In genomic region chr17:44556114-44556853, GRCh38 we compare ENCODE assay signal across 8 cellular contexts. TPM values are rescaled to one million over a fixed set of nuclear protein-coding genes. Genes with fewer than 3 reads are reported as not detected.
DNase-seq lines count a peak whose midpoint lies in the region; ATAC-seq and TF ChIP-seq lines count a peak whose summit lies in the region.

No MANE protein-coding gene starts in this region.

- peak; percentile 40 for ATAC-seq in activated naive CD8-positive, alpha-beta T cell treated with anti-CD3 and anti-CD28 coated beads, Interleukin-2, amount 10 ng/mL, durations not matched to agents 7 days and 5 days (ENCODE audit: low read depth)
- peak; percentile 44 to 81 (median 66) for ATAC-seq in heart left ventricle
- no peak for ATAC-seq in GM19324 (IDR thresholded peaks at IDR 0.05; ENCODE audit: low FRiP score, unreplicated experiment)

- intact Hi-C loops in heart left ventricle (cut with DNase I): loop anchor here in 1 of 10 donors (5.0 kb wide), 1 partner anchor 76 kb away; no protein-coding TSS in a partner anchor
- intact Hi-C loops in ovary (cut with DNase I): loop anchor here in 1 of 4 donors (5.0 kb wide), 1 partner anchor 54 kb away; the partner anchor contains the start of gene GPATCH8

- no peaks in the 10 kb centered on the region for H3K27me3 ChIP-seq in AG04450 (ENCODE audit: control insufficient read depth, insufficient read depth, low read length)
- peaks cover 0 to 13% (median 0%) of the 10 kb centered on the region in 9 donors for H3K27me3 ChIP-seq in heart left ventricle
- H3K27me3 ChIP-seq in ovary: no peaks in the 10 kb centered on the region

- 1 to 2% (median 2%) methylated on average over 28 of the region's 28 CpGs for WGBS in heart left ventricle, 4 donors
- WGBS in ovary, 3 donors: 0 to 1% (median 0%) methylated on average over 28 of the region's 28 CpGs

- H3K4me3 ChIP-seq in AG04450 (ENCODE audit: low read depth, low read length) (peak overlapping the region; percentile 74), GM12875 (ENCODE audit: low read depth, low read length) (peak overlapping the region; percentile 66), heart left ventricle (peak overlapping the region; percentile 41 to 77 (median 64)), ovary (peak overlapping the region; percentile 52)

- peak overlapping the region; percentile 79 for H3K4me3 Mint-ChIP-seq in activated naive CD8-positive, alpha-beta T cell treated with anti-CD3 and anti-CD28 coated beads, Interleukin-2, amount 10 ng/mL, durations not matched to agents 7 days and 5 days

- H3K36me3 ChIP-seq in heart left ventricle: no peaks in the 10 kb centered on the region
- no peaks in the 10 kb centered on the region for H3K36me3 ChIP-seq in ovary

- TF ChIP-seq POLR2A in heart left ventricle (IDR thresholded peaks at IDR 0.05) (no peak), ovary (IDR thresholded peaks at IDR 0.05) (no peak)

- DNase-seq in AG04450 (ENCODE audit: low read depth, low spot score) (no peak), NCI-H226 (peak; percentile 21), heart left ventricle (peak in 4 of 5 donors; percentile 32 to 49 (median 44)), ovary (peak; percentile 31 to 48 (median 45)), NCI-H2107 treated with DMSO at 0.1 percent for 48 hours (lab: John Stamatoyannopoulos, UW; ENCODE audit: unreplicated experiment) (no peak)
- DNase-seq in activated naive CD8-positive, alpha-beta T cell treated with anti-CD3 and anti-CD28 coated beads, Interleukin-2, amount 10 ng/mL, durations not matched to agents 7 days and 5 days: peak; percentile 36

- H3K27me3 Mint-ChIP-seq in activated naive CD8-positive, alpha-beta T cell treated with anti-CD3 and anti-CD28 coated beads, Interleukin-2, amount 10 ng/mL, durations not matched to agents 7 days and 5 days: peaks cover 69% of the 10 kb centered on the region

- H3K9me3 ChIP-seq in AG04450 (ENCODE audit: control insufficient read depth, insufficient read depth, low read length) (peaks cover 12% of the 10 kb centered on the region; the same call in 1 of the 2 replicates), heart left ventricle (no peaks in the 10 kb centered on the region), ovary (no peaks in the 10 kb centered on the region)

- POLR2A ChIA-PET in AG04450 (lab: Yijun Ruan, JAX): interaction anchor here (0.5 to 4.8 kb wide), 15 partner anchors 11 to 455 kb away, joined by 3 to 143 read pairs (median 4); partner anchors contain the start of genes DBF4B and GPATCH8
- POLR2A ChIA-PET in activated naive CD8-positive, alpha-beta T cell treated with anti-CD3 and anti-CD28 coated beads, Interleukin-2, amount 10 ng/mL, durations not matched to agents 7 days and 5 days (lab: Charles Lee): interaction anchor here (0.7 kb wide), 1 partner anchor 464 kb away, joined by 3 read pairs; no protein-coding TSS in a partner anchor

- H3K36me3 Mint-ChIP-seq in activated naive CD8-positive, alpha-beta T cell treated with anti-CD3 and anti-CD28 coated beads, Interleukin-2, amount 10 ng/mL, durations not matched to agents 7 days and 5 days: peaks cover 2% of the 10 kb centered on the region

- no peaks in the 10 kb centered on the region for H3K9me3 Mint-ChIP-seq in activated naive CD8-positive, alpha-beta T cell treated with anti-CD3 and anti-CD28 coated beads, Interleukin-2, amount 10 ng/mL, durations not matched to agents 7 days and 5 days

- CTCF ChIA-PET in AG04450 (lab: Charles Lee): interaction anchor here (0.6 to 2.6 kb wide), 3 partner anchors 23 to 186 kb away, joined by 3 to 25 read pairs (median 3); no protein-coding TSS in a partner anchor

- no peak for TF ChIP-seq EP300 in ovary (IDR thresholded peaks at IDR 0.05)

- peaks cover 22% of the 10 kb centered on the region for H3K4me1 Mint-ChIP-seq in activated naive CD8-positive, alpha-beta T cell treated with anti-CD3 and anti-CD28 coated beads, Interleukin-2, amount 10 ng/mL, durations not matched to agents 7 days and 5 days

- TF ChIP-seq CTCF in AG04450 (IDR thresholded peaks at IDR 0.05; ENCODE audit: low read depth, low read length) (no peak), GM12875 (IDR thresholded peaks at IDR 0.05; ENCODE audit: borderline replicate concordance, insufficient read depth, low read depth, low read length) (no peak), heart left ventricle (IDR thresholded peaks at IDR 0.05) (no peak), ovary (IDR thresholded peaks at IDR 0.05) (no peak)

- H3K27ac Mint-ChIP-seq in activated naive CD8-positive, alpha-beta T cell treated with anti-CD3 and anti-CD28 coated beads, Interleukin-2, amount 10 ng/mL, durations not matched to agents 7 days and 5 days: peak overlapping the region; percentile 17

- H3K4me1 ChIP-seq in heart left ventricle (peaks cover 0 to 30% (median 8%) of the 10 kb centered on the region in 12 donors), ovary (ENCODE audit: insufficient read depth) (peaks cover 13% of the 10 kb centered on the region)

- H3K27ac ChIP-seq in AG04450 (ENCODE audit: low read depth, low read length) (peak overlapping the region; percentile 99), heart left ventricle (peak overlapping the region in 11 of 12 donors; percentile 23 to 94 (median 75)), ovary (peak overlapping the region; percentile 63 to 73)

RNA-seq across cellular contexts. Expression of gene FZD2, which starts 1.0 kb away (rescaled TPM):
- 49.4 and 73.4 TPM in 2 replicates for polyA plus RNA-seq in AG04450 (2011; rRNA removed)
- polyA minus RNA-seq in AG04450 (2011; rRNA and poly(A)+ RNA removed): 78.2 and 94.9 TPM in 2 replicates
- under 1 TPM; 0.36 to 0.45 TPM for total RNA-seq in activated naive CD8-positive, alpha-beta T cell treated with anti-CD3 and anti-CD28 coated beads, Interleukin-2, amount 10 ng/mL, durations not matched to agents 7 days and 5 days
- total RNA-seq in heart left ventricle: 1 to 10 TPM; 1.6 to 8.1 (median 4.5) TPM
- polyA plus RNA-seq in heart left ventricle: 1 to 10 TPM; 2.4 to 3.2 TPM
- 10 to 100 TPM in 3 of 7 donors, 1 to 10 TPM in 4; 1.6 to 12.5 (median 9.3) TPM for total RNA-seq in ovary
- polyA plus RNA-seq in ovary: 1 to 10 TPM in 1 of 2 donors, under 1 TPM in 1; 0.08 to 5.3 TPM

RNA-seq across cellular contexts. Expression of gene GPATCH8, which starts 53.1 kb away (rescaled TPM):
- polyA plus RNA-seq in AG04450 (2011; rRNA removed) (16.3 and 16.4 TPM in 2 replicates), heart left ventricle (10 to 100 TPM; 12.8 to 15.1 TPM), ovary (10 to 100 TPM; 20.5 to 40.4 TPM)
- 22.0 and 26.6 TPM in 2 replicates for polyA minus RNA-seq in AG04450 (2011; rRNA and poly(A)+ RNA removed)
- total RNA-seq in activated naive CD8-positive, alpha-beta T cell treated with anti-CD3 and anti-CD28 coated beads, Interleukin-2, amount 10 ng/mL, durations not matched to agents 7 days and 5 days: 10 to 100 TPM; 56.8 to 57.6 TPM
- total RNA-seq in heart left ventricle (10 to 100 TPM; 17.5 to 24.9 (median 21.5) TPM), ovary (10 to 100 TPM; 27.6 to 57.3 (median 48.9) TPM)

Comparison
In these comparisons a context has a peak if more than half of its experiments do, and no peak if none do; other contexts are left out.
1. DNase-seq: peak in NCI-H226 (single experiment), activated naive CD8-positive, alpha-beta T cell treated with anti-CD3 and anti-CD28 coated beads, Interleukin-2, amount 10 ng/mL, durations not matched to agents 7 days and 5 days (single experiment), heart left ventricle (4 of 5) and ovary (5 of 5); none in AG04450 (single experiment) and NCI-H2107 treated with DMSO at 0.1 percent for 48 hours (single experiment).
2. Peak in every context shown above with its lines, with median percentiles within 50 percentile points of each other: H3K27ac ChIP-seq and H3K4me3 ChIP-seq.